In the genomic region with DNA sequence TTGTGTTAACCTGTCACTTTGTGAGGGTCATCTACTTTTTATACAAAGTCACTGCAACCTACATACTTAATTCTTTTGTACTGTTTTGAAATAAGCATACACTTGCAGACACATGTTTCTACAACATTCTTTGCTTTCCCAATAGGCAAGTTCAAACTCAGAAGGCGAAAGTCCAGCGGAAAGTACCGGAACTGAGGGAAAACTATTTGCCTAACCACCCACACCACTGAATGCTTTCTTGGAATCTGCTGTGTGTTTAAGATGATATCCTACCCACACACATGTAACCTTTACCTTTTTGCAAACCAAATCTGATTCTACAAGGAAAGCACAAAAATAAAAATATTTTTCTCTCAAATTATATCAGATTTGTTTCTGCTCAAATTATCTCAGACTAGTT, we compare ENCODE assay signal across 1 cellular context.
TF ChIP-seq lines count a peak whose summit lies in the region.

No MANE protein-coding gene starts in this region.

TF ChIP-seq in HepG2, 621 proteins besides CTCF, POLR2A, EP300 and RAD21 (continued from another document and continues in another):
- peak in 1 of 2 experiments; percentile 81; a peak in 2 of 4 replicates for TF ChIP-seq REST (IDR thresholded peaks at IDR 0.05; ENCODE audit: borderline replicate concordance in 1 of 2, low read depth in 1 of 2, low read length in 2 of 2)
- TF ChIP-seq SAFB2 (CRISPR knock-in tag; IDR thresholded peaks at IDR 0.05; ENCODE audit: borderline replicate concordance, low read depth) = no peak
- no peak for TF ChIP-seq ZNF770 (CRISPR knock-in tag; IDR thresholded peaks at IDR 0.05)
- TF ChIP-seq, protein P1, sequence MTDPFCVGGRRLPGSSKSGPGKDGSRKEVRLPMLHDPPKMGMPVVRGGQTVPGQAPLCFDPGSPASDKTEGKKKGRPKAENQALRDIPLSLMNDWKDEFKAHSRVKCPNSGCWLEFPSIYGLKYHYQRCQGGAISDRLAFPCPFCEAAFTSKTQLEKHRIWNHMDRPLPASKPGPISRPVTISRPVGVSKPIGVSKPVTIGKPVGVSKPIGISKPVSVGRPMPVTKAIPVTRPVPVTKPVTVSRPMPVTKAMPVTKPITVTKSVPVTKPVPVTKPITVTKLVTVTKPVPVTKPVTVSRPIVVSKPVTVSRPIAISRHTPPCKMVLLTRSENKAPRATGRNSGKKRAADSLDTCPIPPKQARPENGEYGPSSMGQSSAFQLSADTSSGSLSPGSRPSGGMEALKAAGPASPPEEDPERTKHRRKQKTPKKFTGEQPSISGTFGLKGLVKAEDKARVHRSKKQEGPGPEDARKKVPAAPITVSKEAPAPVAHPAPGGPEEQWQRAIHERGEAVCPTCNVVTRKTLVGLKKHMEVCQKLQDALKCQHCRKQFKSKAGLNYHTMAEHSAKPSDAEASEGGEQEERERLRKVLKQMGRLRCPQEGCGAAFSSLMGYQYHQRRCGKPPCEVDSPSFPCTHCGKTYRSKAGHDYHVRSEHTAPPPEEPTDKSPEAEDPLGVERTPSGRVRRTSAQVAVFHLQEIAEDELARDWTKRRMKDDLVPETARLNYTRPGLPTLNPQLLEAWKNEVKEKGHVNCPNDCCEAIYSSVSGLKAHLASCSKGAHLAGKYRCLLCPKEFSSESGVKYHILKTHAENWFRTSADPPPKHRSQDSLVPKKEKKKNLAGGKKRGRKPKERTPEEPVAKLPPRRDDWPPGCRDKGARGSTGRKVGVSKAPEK (CRISPR knock-in tag; IDR thresholded peaks at IDR 0.05; ENCODE audit: borderline replicate concordance) = no peak
- TF ChIP-seq, protein P2, sequence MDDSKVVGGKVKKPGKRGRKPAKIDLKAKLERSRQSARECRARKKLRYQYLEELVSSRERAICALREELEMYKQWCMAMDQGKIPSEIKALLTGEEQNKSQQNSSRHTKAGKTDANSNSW (CRISPR knock-in tag; IDR thresholded peaks at IDR 0.05; ENCODE audit: borderline replicate concordance) = no peak
- no peak for TF ChIP-seq ZNF451 (CRISPR knock-in tag; IDR thresholded peaks at IDR 0.05)
- TF ChIP-seq DR1 (CRISPR knock-in tag; IDR thresholded peaks at IDR 0.05) = no peak
- TF ChIP-seq, protein P3, sequence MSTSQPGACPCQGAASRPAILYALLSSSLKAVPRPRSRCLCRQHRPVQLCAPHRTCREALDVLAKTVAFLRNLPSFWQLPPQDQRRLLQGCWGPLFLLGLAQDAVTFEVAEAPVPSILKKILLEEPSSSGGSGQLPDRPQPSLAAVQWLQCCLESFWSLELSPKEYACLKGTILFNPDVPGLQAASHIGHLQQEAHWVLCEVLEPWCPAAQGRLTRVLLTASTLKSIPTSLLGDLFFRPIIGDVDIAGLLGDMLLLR (CRISPR knock-in tag; IDR thresholded peaks at IDR 0.05) = no peak
- peak; percentile 73 for TF ChIP-seq ELF1 (CRISPR knock-in tag; IDR thresholded peaks at IDR 0.05)
- TF ChIP-seq MTF2 (CRISPR knock-in tag; IDR thresholded peaks at IDR 0.05; ENCODE audit: borderline replicate concordance) = no peak
- TF ChIP-seq PHF21A (CRISPR knock-in tag; IDR thresholded peaks at IDR 0.05) = peak; percentile 71
- TF ChIP-seq BORCS8-MEF2B (CRISPR knock-in tag; IDR thresholded peaks at IDR 0.05) = no peak
- TF ChIP-seq, protein P4, sequence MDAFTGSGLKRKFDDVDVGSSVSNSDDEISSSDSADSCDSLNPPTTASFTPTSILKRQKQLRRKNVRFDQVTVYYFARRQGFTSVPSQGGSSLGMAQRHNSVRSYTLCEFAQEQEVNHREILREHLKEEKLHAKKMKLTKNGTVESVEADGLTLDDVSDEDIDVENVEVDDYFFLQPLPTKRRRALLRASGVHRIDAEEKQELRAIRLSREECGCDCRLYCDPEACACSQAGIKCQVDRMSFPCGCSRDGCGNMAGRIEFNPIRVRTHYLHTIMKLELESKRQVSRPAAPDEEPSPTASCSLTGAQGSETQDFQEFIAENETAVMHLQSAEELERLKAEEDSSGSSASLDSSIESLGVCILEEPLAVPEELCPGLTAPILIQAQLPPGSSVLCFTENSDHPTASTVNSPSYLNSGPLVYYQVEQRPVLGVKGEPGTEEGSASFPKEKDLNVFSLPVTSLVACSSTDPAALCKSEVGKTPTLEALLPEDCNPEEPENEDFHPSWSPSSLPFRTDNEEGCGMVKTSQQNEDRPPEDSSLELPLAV (CRISPR knock-in tag; conservative IDR thresholded peaks at IDR 0.05; ENCODE audit: low read depth) = no peak
- TF ChIP-seq, protein P5, sequence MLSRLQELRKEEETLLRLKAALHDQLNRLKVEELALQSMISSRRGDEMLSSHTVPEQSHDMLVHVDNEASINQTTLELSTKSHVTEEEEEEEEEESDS (CRISPR knock-in tag; IDR thresholded peaks at IDR 0.05; ENCODE audit: borderline replicate concordance) = no peak
- TF ChIP-seq ZNF891 (CRISPR knock-in tag; IDR thresholded peaks at IDR 0.05) = no peak
- no peak for TF ChIP-seq ZNF10 (CRISPR knock-in tag; IDR thresholded peaks at IDR 0.05; ENCODE audit: borderline replicate concordance, low read depth)
- TF ChIP-seq, protein P6, sequence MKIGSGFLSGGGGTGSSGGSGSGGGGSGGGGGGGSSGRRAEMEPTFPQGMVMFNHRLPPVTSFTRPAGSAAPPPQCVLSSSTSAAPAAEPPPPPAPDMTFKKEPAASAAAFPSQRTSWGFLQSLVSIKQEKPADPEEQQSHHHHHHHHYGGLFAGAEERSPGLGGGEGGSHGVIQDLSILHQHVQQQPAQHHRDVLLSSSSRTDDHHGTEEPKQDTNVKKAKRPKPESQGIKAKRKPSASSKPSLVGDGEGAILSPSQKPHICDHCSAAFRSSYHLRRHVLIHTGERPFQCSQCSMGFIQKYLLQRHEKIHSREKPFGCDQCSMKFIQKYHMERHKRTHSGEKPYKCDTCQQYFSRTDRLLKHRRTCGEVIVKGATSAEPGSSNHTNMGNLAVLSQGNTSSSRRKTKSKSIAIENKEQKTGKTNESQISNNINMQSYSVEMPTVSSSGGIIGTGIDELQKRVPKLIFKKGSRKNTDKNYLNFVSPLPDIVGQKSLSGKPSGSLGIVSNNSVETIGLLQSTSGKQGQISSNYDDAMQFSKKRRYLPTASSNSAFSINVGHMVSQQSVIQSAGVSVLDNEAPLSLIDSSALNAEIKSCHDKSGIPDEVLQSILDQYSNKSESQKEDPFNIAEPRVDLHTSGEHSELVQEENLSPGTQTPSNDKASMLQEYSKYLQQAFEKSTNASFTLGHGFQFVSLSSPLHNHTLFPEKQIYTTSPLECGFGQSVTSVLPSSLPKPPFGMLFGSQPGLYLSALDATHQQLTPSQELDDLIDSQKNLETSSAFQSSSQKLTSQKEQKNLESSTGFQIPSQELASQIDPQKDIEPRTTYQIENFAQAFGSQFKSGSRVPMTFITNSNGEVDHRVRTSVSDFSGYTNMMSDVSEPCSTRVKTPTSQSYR (CRISPR knock-in tag; IDR thresholded peaks at IDR 0.05; ENCODE audit: borderline replicate concordance) = peak; percentile 72; the same call in 1 of the 2 replicates
- TF ChIP-seq ZEB1 (IDR thresholded peaks at IDR 0.05; ENCODE audit: insufficient replicate concordance, low read depth) = peak; percentile 81
- TF ChIP-seq STAG1 (CRISPR knock-in tag; IDR thresholded peaks at IDR 0.05) = peak; percentile 42
- peak; percentile 77 for TF ChIP-seq GFI1 (CRISPR knock-in tag; IDR thresholded peaks at IDR 0.05; ENCODE audit: borderline replicate concordance)
- no peak for TF ChIP-seq ZNF709 (CRISPR knock-in tag; IDR thresholded peaks at IDR 0.05)
- TF ChIP-seq, protein P7, sequence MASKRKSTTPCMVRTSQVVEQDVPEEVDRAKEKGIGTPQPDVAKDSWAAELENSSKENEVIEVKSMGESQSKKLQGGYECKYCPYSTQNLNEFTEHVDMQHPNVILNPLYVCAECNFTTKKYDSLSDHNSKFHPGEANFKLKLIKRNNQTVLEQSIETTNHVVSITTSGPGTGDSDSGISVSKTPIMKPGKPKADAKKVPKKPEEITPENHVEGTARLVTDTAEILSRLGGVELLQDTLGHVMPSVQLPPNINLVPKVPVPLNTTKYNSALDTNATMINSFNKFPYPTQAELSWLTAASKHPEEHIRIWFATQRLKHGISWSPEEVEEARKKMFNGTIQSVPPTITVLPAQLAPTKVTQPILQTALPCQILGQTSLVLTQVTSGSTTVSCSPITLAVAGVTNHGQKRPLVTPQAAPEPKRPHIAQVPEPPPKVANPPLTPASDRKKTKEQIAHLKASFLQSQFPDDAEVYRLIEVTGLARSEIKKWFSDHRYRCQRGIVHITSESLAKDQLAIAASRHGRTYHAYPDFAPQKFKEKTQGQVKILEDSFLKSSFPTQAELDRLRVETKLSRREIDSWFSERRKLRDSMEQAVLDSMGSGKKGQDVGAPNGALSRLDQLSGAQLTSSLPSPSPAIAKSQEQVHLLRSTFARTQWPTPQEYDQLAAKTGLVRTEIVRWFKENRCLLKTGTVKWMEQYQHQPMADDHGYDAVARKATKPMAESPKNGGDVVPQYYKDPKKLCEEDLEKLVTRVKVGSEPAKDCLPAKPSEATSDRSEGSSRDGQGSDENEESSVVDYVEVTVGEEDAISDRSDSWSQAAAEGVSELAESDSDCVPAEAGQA (IDR thresholded peaks at IDR 0.05; ENCODE audit: low read depth) = 0 out of 2 replicates have a peak, but pooled peaks have one; percentile 44
- TF ChIP-seq, protein P7 (CRISPR knock-in tag; IDR thresholded peaks at IDR 0.05; ENCODE audit: borderline replicate concordance) = no peak
- TF ChIP-seq, protein P8, sequence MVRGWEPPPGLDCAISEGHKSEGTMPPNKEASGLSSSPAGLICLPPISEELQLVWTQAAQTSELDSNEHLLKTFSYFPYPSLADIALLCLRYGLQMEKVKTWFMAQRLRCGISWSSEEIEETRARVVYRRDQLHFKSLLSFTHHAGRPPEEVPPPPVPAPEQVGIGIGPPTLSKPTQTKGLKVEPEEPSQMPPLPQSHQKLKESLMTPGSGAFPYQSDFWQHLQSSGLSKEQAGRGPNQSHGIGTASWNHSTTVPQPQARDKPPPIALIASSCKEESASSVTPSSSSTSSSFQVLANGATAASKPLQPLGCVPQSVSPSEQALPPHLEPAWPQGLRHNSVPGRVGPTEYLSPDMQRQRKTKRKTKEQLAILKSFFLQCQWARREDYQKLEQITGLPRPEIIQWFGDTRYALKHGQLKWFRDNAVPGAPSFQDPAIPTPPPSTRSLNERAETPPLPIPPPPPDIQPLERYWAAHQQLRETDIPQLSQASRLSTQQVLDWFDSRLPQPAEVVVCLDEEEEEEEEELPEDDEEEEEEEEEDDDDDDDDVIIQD (CRISPR knock-in tag; IDR thresholded peaks at IDR 0.05; ENCODE audit: low read depth) = peak; percentile 97
- no peak for TF ChIP-seq SUZ12 (IDR thresholded peaks at IDR 0.05; ENCODE audit: low read depth, low read length)
- TF ChIP-seq, protein P9, sequence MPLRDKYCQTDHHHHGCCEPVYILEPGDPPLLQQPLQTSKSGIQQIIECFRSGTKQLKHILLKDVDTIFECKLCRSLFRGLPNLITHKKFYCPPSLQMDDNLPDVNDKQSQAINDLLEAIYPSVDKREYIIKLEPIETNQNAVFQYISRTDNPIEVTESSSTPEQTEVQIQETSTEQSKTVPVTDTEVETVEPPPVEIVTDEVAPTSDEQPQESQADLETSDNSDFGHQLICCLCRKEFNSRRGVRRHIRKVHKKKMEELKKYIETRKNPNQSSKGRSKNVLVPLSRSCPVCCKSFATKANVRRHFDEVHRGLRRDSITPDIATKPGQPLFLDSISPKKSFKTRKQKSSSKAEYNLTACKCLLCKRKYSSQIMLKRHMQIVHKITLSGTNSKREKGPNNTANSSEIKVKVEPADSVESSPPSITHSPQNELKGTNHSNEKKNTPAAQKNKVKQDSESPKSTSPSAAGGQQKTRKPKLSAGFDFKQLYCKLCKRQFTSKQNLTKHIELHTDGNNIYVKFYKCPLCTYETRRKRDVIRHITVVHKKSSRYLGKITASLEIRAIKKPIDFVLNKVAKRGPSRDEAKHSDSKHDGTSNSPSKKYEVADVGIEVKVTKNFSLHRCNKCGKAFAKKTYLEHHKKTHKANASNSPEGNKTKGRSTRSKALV (CRISPR knock-in tag; IDR thresholded peaks at IDR 0.05) = no peak
